ENCODE assay signal across 1 cellular context in the genomic region with DNA sequence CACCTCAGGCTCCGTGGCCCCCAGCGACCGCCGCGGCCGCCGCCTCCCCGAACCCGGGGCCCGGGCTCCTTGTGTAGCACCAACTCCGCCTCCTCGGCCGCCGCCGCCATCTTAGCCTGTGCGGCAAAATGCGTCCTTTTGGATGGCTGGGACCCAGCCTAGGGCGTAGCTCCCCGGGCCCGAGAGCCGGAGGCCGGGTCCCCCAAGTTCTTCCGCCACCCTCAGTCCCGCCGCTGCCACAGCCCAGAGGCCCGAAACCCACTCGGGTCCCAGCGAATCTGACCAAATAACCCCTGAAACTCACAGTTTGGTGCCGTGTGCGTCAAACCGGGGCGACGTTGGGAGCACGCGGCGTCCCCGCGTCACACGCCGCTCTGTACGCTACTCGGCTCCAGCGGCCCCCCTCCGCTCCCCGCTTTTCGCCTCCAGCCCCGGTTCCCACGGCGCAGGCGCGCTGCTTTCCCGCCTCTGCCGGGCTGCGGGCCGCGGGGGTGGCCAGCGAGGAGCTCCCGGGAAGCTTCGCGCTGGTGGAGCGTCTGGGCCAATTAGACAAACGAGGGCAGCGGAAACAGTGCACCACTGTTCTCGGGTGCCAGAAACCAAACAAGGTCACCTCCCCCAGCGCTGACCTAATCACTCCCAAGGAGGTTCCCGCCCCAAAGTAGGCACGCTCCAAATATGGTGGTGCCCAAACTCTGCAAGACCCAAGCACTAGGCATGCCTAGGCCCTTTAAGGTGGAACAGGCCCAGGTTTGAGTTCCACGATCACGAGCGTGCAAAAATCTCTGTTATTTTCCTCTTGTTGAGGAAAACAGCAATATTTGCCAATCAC.
TF ChIP-seq lines count a peak whose summit lies in the region.

TSS of gene ZNF644 (minus strand) at position 350 of the 832 bp plus-strand sequence. CDS start 39,682 bp downstream, outside the sequence.

TF ChIP-seq in SK-N-SH, 30 proteins besides CTCF, POLR2A, EP300 and RAD21 (continued from another document):
- TF ChIP-seq, protein P1, sequence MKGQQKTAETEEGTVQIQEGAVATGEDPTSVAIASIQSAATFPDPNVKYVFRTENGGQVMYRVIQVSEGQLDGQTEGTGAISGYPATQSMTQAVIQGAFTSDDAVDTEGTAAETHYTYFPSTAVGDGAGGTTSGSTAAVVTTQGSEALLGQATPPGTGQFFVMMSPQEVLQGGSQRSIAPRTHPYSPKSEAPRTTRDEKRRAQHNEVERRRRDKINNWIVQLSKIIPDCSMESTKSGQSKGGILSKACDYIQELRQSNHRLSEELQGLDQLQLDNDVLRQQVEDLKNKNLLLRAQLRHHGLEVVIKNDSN (IDR thresholded peaks at IDR 0.05; ENCODE audit: borderline replicate concordance, low read depth), result 0 out of 2 replicates have a peak, but pooled peaks have one; percentile 52
- TF ChIP-seq RFX5 (IDR thresholded peaks at IDR 0.05; ENCODE audit: low read length), result no peak
- TF ChIP-seq, protein P2, sequence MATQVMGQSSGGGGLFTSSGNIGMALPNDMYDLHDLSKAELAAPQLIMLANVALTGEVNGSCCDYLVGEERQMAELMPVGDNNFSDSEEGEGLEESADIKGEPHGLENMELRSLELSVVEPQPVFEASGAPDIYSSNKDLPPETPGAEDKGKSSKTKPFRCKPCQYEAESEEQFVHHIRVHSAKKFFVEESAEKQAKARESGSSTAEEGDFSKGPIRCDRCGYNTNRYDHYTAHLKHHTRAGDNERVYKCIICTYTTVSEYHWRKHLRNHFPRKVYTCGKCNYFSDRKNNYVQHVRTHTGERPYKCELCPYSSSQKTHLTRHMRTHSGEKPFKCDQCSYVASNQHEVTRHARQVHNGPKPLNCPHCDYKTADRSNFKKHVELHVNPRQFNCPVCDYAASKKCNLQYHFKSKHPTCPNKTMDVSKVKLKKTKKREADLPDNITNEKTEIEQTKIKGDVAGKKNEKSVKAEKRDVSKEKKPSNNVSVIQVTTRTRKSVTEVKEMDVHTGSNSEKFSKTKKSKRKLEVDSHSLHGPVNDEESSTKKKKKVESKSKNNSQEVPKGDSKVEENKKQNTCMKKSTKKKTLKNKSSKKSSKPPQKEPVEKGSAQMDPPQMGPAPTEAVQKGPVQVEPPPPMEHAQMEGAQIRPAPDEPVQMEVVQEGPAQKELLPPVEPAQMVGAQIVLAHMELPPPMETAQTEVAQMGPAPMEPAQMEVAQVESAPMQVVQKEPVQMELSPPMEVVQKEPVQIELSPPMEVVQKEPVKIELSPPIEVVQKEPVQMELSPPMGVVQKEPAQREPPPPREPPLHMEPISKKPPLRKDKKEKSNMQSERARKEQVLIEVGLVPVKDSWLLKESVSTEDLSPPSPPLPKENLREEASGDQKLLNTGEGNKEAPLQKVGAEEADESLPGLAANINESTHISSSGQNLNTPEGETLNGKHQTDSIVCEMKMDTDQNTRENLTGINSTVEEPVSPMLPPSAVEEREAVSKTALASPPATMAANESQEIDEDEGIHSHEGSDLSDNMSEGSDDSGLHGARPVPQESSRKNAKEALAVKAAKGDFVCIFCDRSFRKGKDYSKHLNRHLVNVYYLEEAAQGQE (IDR thresholded peaks at IDR 0.05; ENCODE audit: low read depth, low read length), result no peak
- no peak for TF ChIP-seq RCOR1 (IDR thresholded peaks at IDR 0.05; ENCODE audit: low read length)
- TF ChIP-seq YY1 (IDR thresholded peaks at IDR 0.05; ENCODE audit: low read depth), result peak; percentile 88
- no peak for TF ChIP-seq JUND (IDR thresholded peaks at IDR 0.05)
- TF ChIP-seq FOXJ3 (CRISPR knock-in tag; IDR thresholded peaks at IDR 0.05), result no peak
- no peak for TF ChIP-seq MEF2A (IDR thresholded peaks at IDR 0.05; ENCODE audit: borderline replicate concordance, low read depth)
- no peak for TF ChIP-seq GATA2 (CRISPR knock-in tag; IDR thresholded peaks at IDR 0.05)
- TF ChIP-seq FOSL2 (IDR thresholded peaks at IDR 0.05; ENCODE audit: borderline replicate concordance, low read depth), result no peak
- TF ChIP-seq, protein P3, sequence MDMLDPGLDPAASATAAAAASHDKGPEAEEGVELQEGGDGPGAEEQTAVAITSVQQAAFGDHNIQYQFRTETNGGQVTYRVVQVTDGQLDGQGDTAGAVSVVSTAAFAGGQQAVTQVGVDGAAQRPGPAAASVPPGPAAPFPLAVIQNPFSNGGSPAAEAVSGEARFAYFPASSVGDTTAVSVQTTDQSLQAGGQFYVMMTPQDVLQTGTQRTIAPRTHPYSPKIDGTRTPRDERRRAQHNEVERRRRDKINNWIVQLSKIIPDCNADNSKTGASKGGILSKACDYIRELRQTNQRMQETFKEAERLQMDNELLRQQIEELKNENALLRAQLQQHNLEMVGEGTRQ (IDR thresholded peaks at IDR 0.05; ENCODE audit: borderline replicate concordance, low read depth, low read length), result no peak
- peak; percentile 62; the same call in 1 of the 2 replicates for TF ChIP-seq POLR2AphosphoS5 (IDR thresholded peaks at IDR 0.05; ENCODE audit: low read depth, low read length)
